In genomic region chr7:44189286-44189992, GRCh38 we compare ENCODE assay signal across 17 cellular contexts. TPM values are rescaled to one million over a fixed set of nuclear protein-coding genes. Genes with fewer than 3 reads are reported as not detected.
A peak's percentile ranks its signal among the peaks of the same experiment; 100 is the strongest.
DNase-seq lines count a peak whose midpoint lies in the region; ATAC-seq, FAIRE-seq and TF ChIP-seq lines count a peak whose summit lies in the region.
"Had no signal": no experiment of that assay in that cellular context is flagged by ENCODE, and none has a peak within 500 bp of the region (broad histone marks: within the 10 kb centered on the region; RNA-seq: fewer than 3 reads in every experiment).

TSS of gene GCK (minus strand) at chr7:44189439. CDS start at chr7:44188953, 486 bp downstream.

- H3K27me3 ChIP-seq in pancreas = no peaks in the 10 kb centered on the region
- no peaks in the 10 kb centered on the region for H3K27me3 ChIP-seq in CD8-positive, alpha-beta T cell (ENCODE audit: insufficient read depth, low read length)
- H3K27me3 ChIP-seq: gastrocnemius medialis, right lobe of liver had no signal

- peaks cover 10% of the 10 kb centered on the region for H3K27me3 Mint-ChIP-seq in CD8-positive, alpha-beta T cell (ENCODE audit: low read depth)

- peak within 1 kb of the TSS in 1 of 4 donors; percentile 4 for H3K27ac ChIP-seq in pancreas
- no peak within 1 kb of the TSS for H3K27ac ChIP-seq in CD8-positive, alpha-beta T cell (ENCODE audit: low read depth, low read length)
- H3K27ac ChIP-seq: gastrocnemius medialis, right lobe of liver had no signal

- H3K36me3 ChIP-seq in pancreas = no peaks in the 10 kb centered on the region
- no peaks in the 10 kb centered on the region for H3K36me3 ChIP-seq in CD8-positive, alpha-beta T cell (ENCODE audit: insufficient read depth, low read length)
- H3K36me3 ChIP-seq: gastrocnemius medialis, right lobe of liver had no signal

- H3K4me3 Mint-ChIP-seq in CD8-positive, alpha-beta T cell = no peak within 1 kb of the TSS
- H3K4me3 Mint-ChIP-seq: activated naive CD4-positive, alpha-beta T cell treated with anti-CD3 and anti-CD28 coated beads, Interleukin-2, amount 10 ng/mL, durations not matched to agents 7 days and 5 days had no signal

- WGBS in pancreas, 2 donors = 66 to 70% methylated on average over 11 of the region's 11 CpGs

- H3K9me3 ChIP-seq in pancreas = no peaks in the 10 kb centered on the region
- H3K9me3 ChIP-seq in CD8-positive, alpha-beta T cell (ENCODE audit: low read length) = no peaks in the 10 kb centered on the region
- H3K9me3 ChIP-seq: gastrocnemius medialis, right lobe of liver had no signal

- intact Hi-C loops in pancreas (cut with DNase I) = no loop called here
- intact Hi-C loops in CD8-positive, alpha-beta T cell (cut with DNase I, micrococcal nuclease) = no loop called here

- H3K4me1 Mint-ChIP-seq in CD8-positive, alpha-beta T cell (ENCODE audit: low read depth) = no peaks in the 10 kb centered on the region
- H3K4me1 Mint-ChIP-seq: activated naive CD4-positive, alpha-beta T cell treated with anti-CD3 and anti-CD28 coated beads, Interleukin-2, amount 10 ng/mL, durations not matched to agents 7 days and 5 days had no signal

- H3K27ac Mint-ChIP-seq in CD8-positive, alpha-beta T cell = no peak within 1 kb of the TSS
- H3K27ac Mint-ChIP-seq: activated naive CD4-positive, alpha-beta T cell treated with anti-CD3 and anti-CD28 coated beads, Interleukin-2, amount 10 ng/mL, durations not matched to agents 7 days and 5 days had no signal

- no peaks in the 10 kb centered on the region for H3K36me3 Mint-ChIP-seq in CD8-positive, alpha-beta T cell
- H3K36me3 Mint-ChIP-seq: activated naive CD4-positive, alpha-beta T cell treated with anti-CD3 and anti-CD28 coated beads, Interleukin-2, amount 10 ng/mL, durations not matched to agents 7 days and 5 days had no signal

- no peak for FAIRE-seq in pancreas (lab: Jason Lieb, UNC)
- FAIRE-seq: bronchial epithelial cell, endometrium, GM12892 had no signal

- ATAC-seq in pancreas = peak in 3 of 4 donors; percentile 63 to 88 (median 86)
- ATAC-seq in GM18873 (IDR thresholded peaks at IDR 0.05; ENCODE audit: low FRiP score, unreplicated experiment) = no peak
- no peak for ATAC-seq in CD8-positive, alpha-beta T cell
- ATAC-seq: gastrocnemius medialis, PC-3, right lobe of liver had no signal

- no peaks in the 10 kb centered on the region for H3K4me1 ChIP-seq in pancreas
- H3K4me1 ChIP-seq in CD8-positive, alpha-beta T cell (ENCODE audit: insufficient read depth, low read length) = no peaks in the 10 kb centered on the region
- H3K4me1 ChIP-seq: gastrocnemius medialis, right lobe of liver had no signal

- CTCF ChIA-PET in CD8-positive, alpha-beta T cell (lab: Charles Lee) = no interaction called here

- H3K4me3 ChIP-seq in pancreas = no peak within 1 kb of the TSS
- H3K4me3 ChIP-seq in CD8-positive, alpha-beta T cell (ENCODE audit: low read depth, low read length) = no peak within 1 kb of the TSS
- H3K4me3 ChIP-seq: gastrocnemius medialis, right lobe of liver had no signal

- no peak for TF ChIP-seq CTCF in pancreas (IDR thresholded peaks at IDR 0.05)
- no peak for TF ChIP-seq CTCF in CD8-positive, alpha-beta T cell (IDR thresholded peaks at IDR 0.05)

- POLR2A ChIA-PET in CD8-positive, alpha-beta T cell (lab: Charles Lee) = no interaction called here

- DNase-seq in NCI-H1092 treated with DMSO at 0.1 percent for 48 hours (lab: John Stamatoyannopoulos, UW) (peak; percentile 84), NCI-H2196 treated with DMSO at 0.1 percent for 48 hours (lab: John Stamatoyannopoulos, UW; ENCODE audit: unreplicated experiment) (peak; percentile 78), cerebellar nuclear complex (lab: John Stamatoyannopoulos, UW) (peak; percentile 56 to 76), pancreas (peak in 1 of 6 donors; percentile 43), dermis blood vessel endothelial cell (no peak)
- DNase-seq in CD8-positive, alpha-beta T cell = no peak
- DNase-seq: activated CD8-positive, alpha-beta memory T cell treated with anti-CD3 and anti-CD28 coated beads, Interleukin-2, amount 50 U/mL, for 4 hours; activated naive CD4-positive, alpha-beta T cell treated with anti-CD3 and anti-CD28 coated beads, Interleukin-2, amount 10 ng/mL, durations not matched to agents 7 days and 5 days; gastrocnemius medialis; NCI-H1694; PC-3; stimulated activated naive CD4-positive, alpha-beta T cell treated with Interleukin-2 at 50 U/mL for 16 hours had no signal

- no peaks in the 10 kb centered on the region for H3K9me3 Mint-ChIP-seq in CD8-positive, alpha-beta T cell
- H3K9me3 Mint-ChIP-seq: activated naive CD4-positive, alpha-beta T cell treated with anti-CD3 and anti-CD28 coated beads, Interleukin-2, amount 10 ng/mL, durations not matched to agents 7 days and 5 days had no signal

RNA-seq across cellular contexts. Expression of gene GCK, which starts in this region (rescaled TPM):
- total RNA-seq in pancreas (1 to 10 TPM in 2 of 6 donors, under 1 TPM in 4; 0.57 to 2.0 (median 0.88) TPM), dermis blood vessel endothelial cell (0.23 TPM in 1 of 2 replicates, not detected in the other)
- 10 to 100 TPM in 1 of 2 donors, 1 to 10 TPM in 1; 6.9 to 18.2 TPM for polyA plus RNA-seq in pancreas
- 1 to 10 TPM in 1 of 2 experiments, under 1 TPM in 1; 0.78 to 1.1 TPM for total RNA-seq in CD8-positive, alpha-beta T cell
- total RNA-seq: PC-3 had no signal

Comparison
In these comparisons a context has a peak if more than half of its experiments do, and no peak if none do; other contexts are left out.
1. DNase-seq: peak in NCI-H1092 treated with DMSO at 0.1 percent for 48 hours (single experiment), NCI-H2196 treated with DMSO at 0.1 percent for 48 hours (single experiment) and cerebellar nuclear complex (2 of 2); none in dermis blood vessel endothelial cell (single experiment) and CD8-positive, alpha-beta T cell (0 of 7).
2. ATAC-seq: peak in pancreas (3 of 4); none in GM18873 (single experiment) and CD8-positive, alpha-beta T cell (single experiment).